ENCODE assay signal across 1 cellular context in the genomic region with DNA sequence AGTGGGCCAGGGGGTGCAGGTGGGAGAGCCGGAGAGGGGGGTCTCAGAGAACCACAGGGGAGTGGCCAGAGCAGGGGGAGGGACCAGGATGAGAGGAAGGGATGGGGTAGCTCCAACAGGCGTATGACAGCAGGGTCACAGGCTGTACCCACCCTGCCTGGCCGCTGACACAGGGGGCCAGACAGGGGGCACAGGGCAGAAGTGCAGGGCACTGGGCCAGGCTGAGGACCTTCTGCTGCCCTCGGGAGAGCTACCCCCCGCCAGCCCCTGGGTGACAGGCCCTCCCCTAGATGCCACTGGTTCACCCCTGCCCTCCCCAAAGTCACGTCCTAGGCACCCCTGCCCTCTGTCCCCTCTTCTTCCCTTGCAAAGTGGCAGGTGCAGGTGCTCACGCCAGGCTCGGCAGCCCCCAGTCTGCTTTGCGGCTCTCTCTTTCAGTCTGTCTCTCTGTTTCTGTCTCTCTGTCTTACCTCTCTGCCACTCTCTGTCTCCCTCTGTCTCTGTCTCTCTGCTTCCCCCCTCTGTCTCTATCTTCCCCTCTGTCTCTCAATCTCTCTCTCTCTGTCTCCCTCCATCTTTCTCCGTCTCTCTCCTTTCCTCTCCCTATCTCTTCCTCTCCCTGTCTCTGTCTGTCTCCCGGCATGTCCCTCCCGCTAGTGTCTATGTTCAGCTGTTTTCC.
TF ChIP-seq lines count a peak whose summit lies in the region.

No MANE protein-coding gene starts in this region.

TF ChIP-seq in WTC11, 78 proteins besides CTCF, POLR2A, EP300 and RAD21:
- TF ChIP-seq, protein P1, sequence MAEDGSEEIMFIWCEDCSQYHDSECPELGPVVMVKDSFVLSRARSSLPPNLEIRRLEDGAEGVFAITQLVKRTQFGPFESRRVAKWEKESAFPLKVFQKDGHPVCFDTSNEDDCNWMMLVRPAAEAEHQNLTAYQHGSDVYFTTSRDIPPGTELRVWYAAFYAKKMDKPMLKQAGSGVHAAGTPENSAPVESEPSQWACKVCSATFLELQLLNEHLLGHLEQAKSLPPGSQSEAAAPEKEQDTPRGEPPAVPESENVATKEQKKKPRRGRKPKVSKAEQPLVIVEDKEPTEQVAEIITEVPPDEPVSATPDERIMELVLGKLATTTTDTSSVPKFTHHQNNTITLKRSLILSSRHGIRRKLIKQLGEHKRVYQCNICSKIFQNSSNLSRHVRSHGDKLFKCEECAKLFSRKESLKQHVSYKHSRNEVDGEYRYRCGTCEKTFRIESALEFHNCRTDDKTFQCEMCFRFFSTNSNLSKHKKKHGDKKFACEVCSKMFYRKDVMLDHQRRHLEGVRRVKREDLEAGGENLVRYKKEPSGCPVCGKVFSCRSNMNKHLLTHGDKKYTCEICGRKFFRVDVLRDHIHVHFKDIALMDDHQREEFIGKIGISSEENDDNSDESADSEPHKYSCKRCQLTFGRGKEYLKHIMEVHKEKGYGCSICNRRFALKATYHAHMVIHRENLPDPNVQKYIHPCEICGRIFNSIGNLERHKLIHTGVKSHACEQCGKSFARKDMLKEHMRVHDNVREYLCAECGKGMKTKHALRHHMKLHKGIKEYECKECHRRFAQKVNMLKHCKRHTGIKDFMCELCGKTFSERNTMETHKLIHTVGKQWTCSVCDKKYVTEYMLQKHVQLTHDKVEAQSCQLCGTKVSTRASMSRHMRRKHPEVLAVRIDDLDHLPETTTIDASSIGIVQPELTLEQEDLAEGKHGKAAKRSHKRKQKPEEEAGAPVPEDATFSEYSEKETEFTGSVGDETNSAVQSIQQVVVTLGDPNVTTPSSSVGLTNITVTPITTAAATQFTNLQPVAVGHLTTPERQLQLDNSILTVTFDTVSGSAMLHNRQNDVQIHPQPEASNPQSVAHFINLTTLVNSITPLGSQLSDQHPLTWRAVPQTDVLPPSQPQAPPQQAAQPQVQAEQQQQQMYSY (CRISPR knock-in tag; IDR thresholded peaks at IDR 0.05): no peak
- TF ChIP-seq, protein P2, sequence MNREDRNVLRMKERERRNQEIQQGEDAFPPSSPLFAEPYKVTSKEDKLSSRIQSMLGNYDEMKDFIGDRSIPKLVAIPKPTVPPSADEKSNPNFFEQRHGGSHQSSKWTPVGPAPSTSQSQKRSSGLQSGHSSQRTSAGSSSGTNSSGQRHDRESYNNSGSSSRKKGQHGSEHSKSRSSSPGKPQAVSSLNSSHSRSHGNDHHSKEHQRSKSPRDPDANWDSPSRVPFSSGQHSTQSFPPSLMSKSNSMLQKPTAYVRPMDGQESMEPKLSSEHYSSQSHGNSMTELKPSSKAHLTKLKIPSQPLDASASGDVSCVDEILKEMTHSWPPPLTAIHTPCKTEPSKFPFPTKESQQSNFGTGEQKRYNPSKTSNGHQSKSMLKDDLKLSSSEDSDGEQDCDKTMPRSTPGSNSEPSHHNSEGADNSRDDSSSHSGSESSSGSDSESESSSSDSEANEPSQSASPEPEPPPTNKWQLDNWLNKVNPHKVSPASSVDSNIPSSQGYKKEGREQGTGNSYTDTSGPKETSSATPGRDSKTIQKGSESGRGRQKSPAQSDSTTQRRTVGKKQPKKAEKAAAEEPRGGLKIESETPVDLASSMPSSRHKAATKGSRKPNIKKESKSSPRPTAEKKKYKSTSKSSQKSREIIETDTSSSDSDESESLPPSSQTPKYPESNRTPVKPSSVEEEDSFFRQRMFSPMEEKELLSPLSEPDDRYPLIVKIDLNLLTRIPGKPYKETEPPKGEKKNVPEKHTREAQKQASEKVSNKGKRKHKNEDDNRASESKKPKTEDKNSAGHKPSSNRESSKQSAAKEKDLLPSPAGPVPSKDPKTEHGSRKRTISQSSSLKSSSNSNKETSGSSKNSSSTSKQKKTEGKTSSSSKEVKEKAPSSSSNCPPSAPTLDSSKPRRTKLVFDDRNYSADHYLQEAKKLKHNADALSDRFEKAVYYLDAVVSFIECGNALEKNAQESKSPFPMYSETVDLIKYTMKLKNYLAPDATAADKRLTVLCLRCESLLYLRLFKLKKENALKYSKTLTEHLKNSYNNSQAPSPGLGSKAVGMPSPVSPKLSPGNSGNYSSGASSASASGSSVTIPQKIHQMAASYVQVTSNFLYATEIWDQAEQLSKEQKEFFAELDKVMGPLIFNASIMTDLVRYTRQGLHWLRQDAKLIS (CRISPR knock-in tag; IDR thresholded peaks at IDR 0.05; ENCODE audit: borderline replicate concordance): no peak
- TF ChIP-seq ZNF396 (CRISPR knock-in tag; IDR thresholded peaks at IDR 0.05; ENCODE audit: borderline replicate concordance): no peak
- TF ChIP-seq, protein P3, sequence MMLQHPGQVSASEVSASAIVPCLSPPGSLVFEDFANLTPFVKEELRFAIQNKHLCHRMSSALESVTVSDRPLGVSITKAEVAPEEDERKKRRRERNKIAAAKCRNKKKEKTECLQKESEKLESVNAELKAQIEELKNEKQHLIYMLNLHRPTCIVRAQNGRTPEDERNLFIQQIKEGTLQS (CRISPR knock-in tag; conservative IDR thresholded peaks at IDR 0.05): no peak
- no peak for TF ChIP-seq ZNF416 (CRISPR knock-in tag; IDR thresholded peaks at IDR 0.05)
- TF ChIP-seq ZNF317 (CRISPR knock-in tag; IDR thresholded peaks at IDR 0.05; ENCODE audit: borderline replicate concordance, low read depth): no peak
- TF ChIP-seq MYBL2 (CRISPR knock-in tag; IDR thresholded peaks at IDR 0.05): no peak
- TF ChIP-seq, protein P4, sequence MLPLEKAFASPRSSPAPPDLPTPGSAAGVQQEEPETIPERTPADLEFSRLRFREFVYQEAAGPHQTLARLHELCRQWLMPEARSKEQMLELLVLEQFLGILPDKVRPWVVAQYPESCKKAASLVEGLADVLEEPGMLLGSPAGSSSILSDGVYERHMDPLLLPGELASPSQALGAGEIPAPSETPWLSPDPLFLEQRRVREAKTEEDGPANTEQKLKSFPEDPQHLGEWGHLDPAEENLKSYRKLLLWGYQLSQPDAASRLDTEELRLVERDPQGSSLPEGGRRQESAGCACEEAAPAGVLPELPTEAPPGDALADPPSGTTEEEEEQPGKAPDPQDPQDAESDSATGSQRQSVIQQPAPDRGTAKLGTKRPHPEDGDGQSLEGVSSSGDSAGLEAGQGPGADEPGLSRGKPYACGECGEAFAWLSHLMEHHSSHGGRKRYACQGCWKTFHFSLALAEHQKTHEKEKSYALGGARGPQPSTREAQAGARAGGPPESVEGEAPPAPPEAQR (CRISPR knock-in tag; IDR thresholded peaks at IDR 0.05): no peak
- no peak for TF ChIP-seq ZNF671 (CRISPR knock-in tag; IDR thresholded peaks at IDR 0.05)
- no peak for TF ChIP-seq OVOL2 (CRISPR knock-in tag; IDR thresholded peaks at IDR 0.05; ENCODE audit: borderline replicate concordance)
- no peak for TF ChIP-seq ELF4 (CRISPR knock-in tag; IDR thresholded peaks at IDR 0.05; ENCODE audit: low read depth)
